1 cellular context compared by ENCODE assay signal in the genomic region with DNA sequence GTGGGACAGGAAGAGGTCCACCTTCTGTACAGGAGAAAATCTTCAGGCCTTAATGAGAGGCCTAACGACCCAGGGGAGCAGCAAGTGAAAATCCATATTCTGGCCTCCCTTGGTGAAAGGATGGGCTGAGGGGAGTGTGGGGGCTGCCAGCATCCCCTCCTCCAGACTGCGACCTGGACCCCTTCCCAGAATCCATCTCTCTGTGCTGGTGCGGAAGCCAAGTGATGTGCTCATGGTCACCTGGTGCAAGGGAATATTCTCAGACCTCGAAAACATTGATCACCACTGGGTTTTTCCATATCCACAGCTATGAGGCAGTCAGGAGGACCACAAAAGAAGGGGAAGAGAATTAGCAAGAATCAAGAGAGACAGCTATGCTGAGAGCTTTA.
TF ChIP-seq lines count a peak whose summit lies in the region.

No MANE protein-coding gene starts in this region.

TF ChIP-seq in IMR-90, 13 proteins besides CTCF, POLR2A, EP300 and RAD21:
- TF ChIP-seq NFE2L2 (IDR thresholded peaks at IDR 0.05; ENCODE audit: low read depth, low read length) (no peak), MAFK (IDR thresholded peaks at IDR 0.05; ENCODE audit: low read depth, low read length) (no peak)
